21 cellular contexts compared by ENCODE assay signal in the genomic region with DNA sequence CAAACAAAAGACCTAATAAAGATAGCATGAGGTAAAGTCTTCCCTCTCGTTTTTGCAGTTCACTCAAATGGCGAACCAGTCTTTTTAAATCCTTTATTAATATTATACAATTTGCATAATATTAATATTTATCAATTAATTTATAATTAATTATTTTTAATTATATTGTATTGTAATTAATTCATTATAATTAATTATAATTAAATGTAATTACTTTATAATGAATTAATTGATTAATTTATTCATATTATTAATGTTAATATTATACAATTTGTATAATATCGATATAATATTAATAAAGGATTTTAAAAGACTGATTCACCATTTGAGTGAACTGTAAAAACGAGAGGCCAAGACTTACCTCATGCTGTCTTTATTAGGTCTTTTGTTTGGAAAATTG.
"Had no signal": no experiment of that assay in that cellular context is flagged by ENCODE, and none has a peak within 500 bp of the region (broad histone marks: within the 10 kb centered on the region; RNA-seq: fewer than 3 reads in every experiment).

No MANE protein-coding gene starts in this region.

- H3K36me3 ChIP-seq: MG63, SJCRH30 had no signal

- ATAC-seq: HepG2, Panc1, PC-3, Right ventricle myocardium inferior, SK-N-SH treated with all-trans-retinoic acid at 6 μM for 48 hours had no signal

- DNase-seq: IMR-90, Karpas-422, KG1, MG63, NCI-H1092 treated with DMSO at 0.1 percent for 48 hours, NCI-H1436, NCI-H187, NCI-H2029, NCI-H2081 treated with DMSO at 0.1 percent for 48 hours, NCI-H2171, NCI-H226, NCI-H446, NCI-H510A treated with DMSO at 0.1 percent for 48 hours, NCI-H526, PC-3, SHP77 treated with DMSO at 0.1 percent for 48 hours, SJCRH30 had no signal

- H3K9me3 ChIP-seq: MG63, SJCRH30 had no signal

- H3K27me3 ChIP-seq: MG63, SJCRH30 had no signal

- H3K27ac ChIP-seq: SJCRH30 had no signal

- H3K4me1 ChIP-seq: SJCRH30 had no signal

- H3K4me3 ChIP-seq: MG63, SJCRH30 had no signal

- FAIRE-seq: HepG2 had no signal
